ENCODE assay signal across 10 cellular contexts in the genomic region with DNA sequence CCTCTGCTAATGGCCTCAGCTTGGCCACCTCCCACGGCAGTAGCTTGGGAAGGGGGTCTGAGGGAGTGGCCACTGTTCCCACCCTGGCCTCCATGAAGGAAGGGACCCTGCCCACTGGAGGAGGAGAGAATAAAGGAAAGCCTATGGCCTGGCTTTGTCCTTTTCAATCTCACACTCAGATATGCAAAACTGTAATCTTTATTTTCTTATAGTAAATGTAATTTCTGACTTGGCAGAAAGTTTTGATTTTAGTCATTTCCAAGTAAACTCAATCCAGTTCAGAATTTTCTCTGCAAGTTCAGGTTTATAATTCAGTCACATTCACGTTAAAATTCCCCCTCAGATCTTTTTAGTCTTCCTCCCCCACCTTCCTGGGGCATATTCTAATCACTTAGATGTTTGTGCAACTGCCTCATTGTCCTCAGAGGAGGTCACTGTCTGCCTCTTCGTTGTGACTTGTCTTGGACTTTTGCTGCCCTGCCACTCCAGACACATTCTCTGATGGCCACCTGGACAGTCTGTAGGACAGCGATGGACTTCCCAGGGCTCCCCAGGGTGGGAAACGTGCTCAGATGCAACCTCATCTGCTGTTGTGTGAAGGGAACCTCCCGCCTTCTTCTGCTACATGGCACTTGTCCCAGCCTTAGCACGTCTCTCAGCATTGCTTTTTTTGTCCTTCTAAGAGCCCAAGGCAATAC.
DNase-seq lines count a peak whose midpoint lies in the region; ATAC-seq and TF ChIP-seq lines count a peak whose summit lies in the region.
"Had no signal": no experiment of that assay in that cellular context is flagged by ENCODE, and none has a peak within 500 bp of the region (broad histone marks: within the 10 kb centered on the region; RNA-seq: fewer than 3 reads in every experiment).

No MANE protein-coding gene starts in this region.

- no peak overlapping the region for H3K4me3 ChIP-seq in thyroid gland (replicated peaks in 1 of 3)
- H3K4me3 ChIP-seq: breast epithelium had no signal

- CTCF ChIA-PET in CD4-positive, alpha-beta T cell (lab: Charles Lee), result no interaction called here

- peak overlapping the region; percentile 86 to 89 for H3K27ac Mint-ChIP-seq in natural killer cell treated with Interleukin-12 subunit alpha and Interleukin-12 subunit beta and Interleukin-15 and Interleukin-18, amount 100 ng/mL, for 72 hours
- H3K27ac Mint-ChIP-seq in natural killer cell, result no peak overlapping the region
- peak overlapping the region; percentile 60 for H3K27ac Mint-ChIP-seq in activated T-helper 2 cell treated with anti-CD3 and anti-CD28 coated beads, Interferon-gamma antibody, Interleukin-2, Interleukin-4, amounts not matched to agents 10 μg/mL and 5 μg/mL and 100 μg/mL, durations not matched to agents 14 hours and 24 hours and 36 hours
- H3K27ac Mint-ChIP-seq in CD4-positive, alpha-beta T cell, result no peak overlapping the region

- intact Hi-C loops in natural killer cell (cut with micrococcal nuclease), result no loop called here
- intact Hi-C loops in activated T-helper 2 cell treated with anti-CD3 and anti-CD28 coated beads, Interferon-gamma antibody, Interleukin-2, Interleukin-4, amounts not matched to agents 10 μg/mL and 5 μg/mL and 100 μg/mL, durations not matched to agents 14 hours and 24 hours and 36 hours (cut with micrococcal nuclease), result loop anchor here (1.0 to 5.0 kb wide), 2 partner anchors 60 to 107 kb away; no protein-coding TSS in a partner anchor
- intact Hi-C loops in thyroid gland (cut with DNase I), result no loop called here
- intact Hi-C loops in CD4-positive, alpha-beta T cell (cut with DNase I, micrococcal nuclease), result no loop called here

- H3K9me3 ChIP-seq in thyroid gland, result no peaks in the 10 kb centered on the region
- H3K9me3 ChIP-seq in CD4-positive, alpha-beta T cell (ENCODE audit: control insufficient read depth, low read length), result no peaks in the 10 kb centered on the region
- H3K9me3 ChIP-seq: breast epithelium had no signal

- H3K4me1 Mint-ChIP-seq in natural killer cell treated with Interleukin-12 subunit alpha and Interleukin-12 subunit beta and Interleukin-15 and Interleukin-18, amount 100 ng/mL, for 72 hours (ENCODE audit: low read depth in 2 of 2), result peaks cover 54 to 57% of the 10 kb centered on the region in 2 donors
- H3K4me1 Mint-ChIP-seq in natural killer cell, result peaks cover 6 to 21% of the 10 kb centered on the region in 2 donors
- peaks cover 39% of the 10 kb centered on the region for H3K4me1 Mint-ChIP-seq in activated T-helper 2 cell treated with anti-CD3 and anti-CD28 coated beads, Interferon-gamma antibody, Interleukin-2, Interleukin-4, amounts not matched to agents 10 μg/mL and 5 μg/mL and 100 μg/mL, durations not matched to agents 14 hours and 24 hours and 36 hours (ENCODE audit: low read depth)
- H3K4me1 Mint-ChIP-seq in CD4-positive, alpha-beta T cell (ENCODE audit: low read depth), result peaks cover 11% of the 10 kb centered on the region

- H3K27me3 Mint-ChIP-seq in natural killer cell treated with Interleukin-12 subunit alpha and Interleukin-12 subunit beta and Interleukin-15 and Interleukin-18, amount 100 ng/mL, for 72 hours, result no peaks in the 10 kb centered on the region
- H3K27me3 Mint-ChIP-seq in natural killer cell (ENCODE audit: low read depth in 2 of 2), result no peaks in the 10 kb centered on the region
- H3K27me3 Mint-ChIP-seq in activated T-helper 2 cell treated with anti-CD3 and anti-CD28 coated beads, Interferon-gamma antibody, Interleukin-2, Interleukin-4, amounts not matched to agents 10 μg/mL and 5 μg/mL and 100 μg/mL, durations not matched to agents 14 hours and 24 hours and 36 hours (ENCODE audit: low read depth), result no peaks in the 10 kb centered on the region
- no peaks in the 10 kb centered on the region for H3K27me3 Mint-ChIP-seq in CD4-positive, alpha-beta T cell

- no peak for DNase-seq in natural killer cell treated with Interleukin-12 subunit alpha and Interleukin-12 subunit beta and Interleukin-15 and Interleukin-18, amount 100 ng/mL, for 72 hours (ENCODE audit: low spot score)
- DNase-seq in natural killer cell (no peak), thyroid gland (peak; percentile 15 to 25), 8988T (no peak), SW480 (ENCODE audit: low spot score) (no peak)
- no peak for DNase-seq in activated T-helper 2 cell treated with anti-CD3 and anti-CD28 coated beads, Interferon-gamma antibody, Interleukin-2, Interleukin-4, amounts not matched to agents 10 μg/mL and 5 μg/mL and 100 μg/mL, durations not matched to agents 14 hours and 24 hours and 36 hours (ENCODE audit: low spot score)
- DNase-seq in CD4-positive, alpha-beta T cell, result no peak

- peaks cover 4 to 15% of the 10 kb centered on the region in 2 donors for H3K4me1 ChIP-seq in thyroid gland

- H3K27ac ChIP-seq in thyroid gland, result no peak overlapping the region
- no peak overlapping the region for H3K27ac ChIP-seq in CD4-positive, alpha-beta T cell (ENCODE audit: low read depth, low read length)
- H3K27ac ChIP-seq: VCaP had no signal

- H3K36me3 ChIP-seq in thyroid gland, result no peaks in the 10 kb centered on the region
- H3K36me3 ChIP-seq: breast epithelium had no signal

- peak; percentile 80 to 86 for ATAC-seq in natural killer cell treated with Interleukin-12 subunit alpha and Interleukin-12 subunit beta and Interleukin-15 and Interleukin-18, amount 100 ng/mL, for 72 hours
- no peak for ATAC-seq in natural killer cell
- ATAC-seq in HG02885 (IDR thresholded peaks at IDR 0.05; ENCODE audit: poor library complexity, unreplicated experiment), result peak; percentile 72
- no peak for ATAC-seq in CD4-positive, alpha-beta T cell (ENCODE audit: poor library complexity)

- TF ChIP-seq POLR2A in thyroid gland (IDR thresholded peaks at IDR 0.05), result no peak

- H3K4me3 Mint-ChIP-seq in natural killer cell treated with Interleukin-12 subunit alpha and Interleukin-12 subunit beta and Interleukin-15 and Interleukin-18, amount 100 ng/mL, for 72 hours, result peak overlapping the region; percentile 70
- H3K4me3 Mint-ChIP-seq in natural killer cell, result no peak overlapping the region
- no peak overlapping the region for H3K4me3 Mint-ChIP-seq in activated T-helper 2 cell treated with anti-CD3 and anti-CD28 coated beads, Interferon-gamma antibody, Interleukin-2, Interleukin-4, amounts not matched to agents 10 μg/mL and 5 μg/mL and 100 μg/mL, durations not matched to agents 14 hours and 24 hours and 36 hours (ENCODE audit: low read depth)
- no peak overlapping the region for H3K4me3 Mint-ChIP-seq in CD4-positive, alpha-beta T cell

- H3K36me3 Mint-ChIP-seq in natural killer cell treated with Interleukin-12 subunit alpha and Interleukin-12 subunit beta and Interleukin-15 and Interleukin-18, amount 100 ng/mL, for 72 hours, result no peaks in the 10 kb centered on the region
- H3K36me3 Mint-ChIP-seq in natural killer cell, result no peaks in the 10 kb centered on the region
- H3K36me3 Mint-ChIP-seq in activated T-helper 2 cell treated with anti-CD3 and anti-CD28 coated beads, Interferon-gamma antibody, Interleukin-2, Interleukin-4, amounts not matched to agents 10 μg/mL and 5 μg/mL and 100 μg/mL, durations not matched to agents 14 hours and 24 hours and 36 hours (ENCODE audit: low read depth), result no peaks in the 10 kb centered on the region
- no peaks in the 10 kb centered on the region for H3K36me3 Mint-ChIP-seq in CD4-positive, alpha-beta T cell (ENCODE audit: low read depth)

- H3K27me3 ChIP-seq in thyroid gland, result no peaks in the 10 kb centered on the region
- no peaks in the 10 kb centered on the region for H3K27me3 ChIP-seq in CD4-positive, alpha-beta T cell (ENCODE audit: control insufficient read depth, insufficient read depth, low read length)
- H3K27me3 ChIP-seq: breast epithelium had no signal

- WGBS in thyroid gland, 2 donors, result 45 to 46% methylated on average over 7 of the region's 7 CpGs

- H3K9me3 Mint-ChIP-seq in natural killer cell treated with Interleukin-12 subunit alpha and Interleukin-12 subunit beta and Interleukin-15 and Interleukin-18, amount 100 ng/mL, for 72 hours, result peaks cover 3% of the 10 kb centered on the region
- no peaks in the 10 kb centered on the region for H3K9me3 Mint-ChIP-seq in natural killer cell
- H3K9me3 Mint-ChIP-seq in activated T-helper 2 cell treated with anti-CD3 and anti-CD28 coated beads, Interferon-gamma antibody, Interleukin-2, Interleukin-4, amounts not matched to agents 10 μg/mL and 5 μg/mL and 100 μg/mL, durations not matched to agents 14 hours and 24 hours and 36 hours, result no peaks in the 10 kb centered on the region
- no peaks in the 10 kb centered on the region for H3K9me3 Mint-ChIP-seq in CD4-positive, alpha-beta T cell

- TF ChIP-seq CTCF in natural killer cell (IDR thresholded peaks at IDR 0.05) (no peak), thyroid gland (IDR thresholded peaks at IDR 0.05) (no peak)
- TF ChIP-seq CTCF in CD4-positive, alpha-beta T cell (IDR thresholded peaks at IDR 0.05), result no peak

- POLR2A ChIA-PET in CD4-positive, alpha-beta T cell (lab: Charles Lee), result no interaction called here

Comparison
In these comparisons a context has a peak if more than half of its experiments do, and no peak if none do; other contexts are left out.
1. ATAC-seq: peak in natural killer cell treated with Interleukin-12 subunit alpha and Interleukin-12 subunit beta and Interleukin-15 and Interleukin-18, amount 100 ng/mL, for 72 hours (2 of 2) and HG02885 (single experiment); none in natural killer cell (0 of 3) and CD4-positive, alpha-beta T cell (single experiment).
2. H3K27ac Mint-ChIP-seq: peak in natural killer cell treated with Interleukin-12 subunit alpha and Interleukin-12 subunit beta and Interleukin-15 and Interleukin-18, amount 100 ng/mL, for 72 hours (2 of 2) and activated T-helper 2 cell treated with anti-CD3 and anti-CD28 coated beads, Interferon-gamma antibody, Interleukin-2, Interleukin-4, amounts not matched to agents 10 μg/mL and 5 μg/mL and 100 μg/mL, durations not matched to agents 14 hours and 24 hours and 36 hours (single experiment); none in natural killer cell (0 of 2) and CD4-positive, alpha-beta T cell (single experiment).
3. DNase-seq: peak in thyroid gland (2 of 2); none in natural killer cell treated with Interleukin-12 subunit alpha and Interleukin-12 subunit beta and Interleukin-15 and Interleukin-18, amount 100 ng/mL, for 72 hours (single experiment), natural killer cell (single experiment), activated T-helper 2 cell treated with anti-CD3 and anti-CD28 coated beads, Interferon-gamma antibody, Interleukin-2, Interleukin-4, amounts not matched to agents 10 μg/mL and 5 μg/mL and 100 μg/mL, durations not matched to agents 14 hours and 24 hours and 36 hours (single experiment), 8988T (single experiment), CD4-positive, alpha-beta T cell (0 of 10) and SW480 (single experiment).